9 cellular contexts compared by ENCODE assay signal in the genomic region with DNA sequence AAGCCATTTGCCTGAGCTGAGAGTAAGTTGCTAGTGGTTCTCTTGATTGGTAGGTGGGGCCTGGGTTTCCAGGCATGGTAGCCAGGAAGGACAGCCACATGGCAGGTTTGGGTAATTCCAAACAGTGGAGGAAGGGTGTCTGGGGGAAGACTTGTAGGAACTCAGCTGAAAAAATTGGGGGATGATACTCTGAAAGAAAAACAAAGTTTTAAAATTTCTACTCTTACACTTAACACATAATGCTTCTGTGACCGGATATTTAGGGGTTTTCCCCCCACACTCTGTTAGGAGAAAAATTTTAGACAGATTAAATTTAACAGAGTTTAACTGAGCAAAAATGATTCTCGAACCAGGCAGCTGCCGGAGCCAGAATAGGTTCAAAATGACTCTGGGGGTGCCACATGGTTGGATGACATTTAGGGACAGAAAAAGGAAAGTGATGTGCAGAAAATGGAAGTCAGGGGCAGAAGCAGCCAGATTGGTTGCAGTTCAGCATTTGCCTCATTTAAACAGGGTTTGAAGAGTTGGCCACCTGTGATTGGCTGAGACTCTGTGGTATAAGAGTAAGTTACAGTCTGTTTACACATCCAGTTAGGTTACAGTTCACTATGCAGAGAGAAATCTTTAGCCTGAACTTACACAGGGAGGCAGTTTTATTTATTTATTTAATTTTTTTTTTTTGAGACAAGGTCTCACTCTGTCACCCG. TPM values are rescaled to one million over a fixed set of nuclear protein-coding genes. Genes with fewer than 3 reads are reported as not detected.
DNase-seq lines count a peak whose midpoint lies in the region; ATAC-seq, FAIRE-seq and TF ChIP-seq lines count a peak whose summit lies in the region.
"Had no signal": no experiment of that assay in that cellular context is flagged by ENCODE, and none has a peak within 500 bp of the region (broad histone marks: within the 10 kb centered on the region; RNA-seq: fewer than 3 reads in every experiment).

No MANE protein-coding gene starts in this region.

- no peak for FAIRE-seq in D721Med (lab: Jason Lieb, UNC)
- FAIRE-seq: keratinocyte had no signal

- H3K23ac ChIP-seq in mesenchymal stem cell (ENCODE audit: low read length in 2 of 2), result no peak overlapping the region

- H3K9ac ChIP-seq in DND-41 (ENCODE audit: low read depth, low read length) (no peak overlapping the region), mesenchymal stem cell (ENCODE audit: low read length) (no peak overlapping the region), neural progenitor cell (no peak overlapping the region)

- no peak overlapping the region for H4K8ac ChIP-seq in mesenchymal stem cell (ENCODE audit: low read length)

- H3K79me2 ChIP-seq in DND-41 (ENCODE audit: insufficient read depth, low read length) (peaks cover 24% of the 10 kb centered on the region), neural progenitor cell (ENCODE audit: low read depth) (no peaks in the 10 kb centered on the region)

- H4K20me1 ChIP-seq in DND-41 (ENCODE audit: insufficient read depth, low read length), result peaks cover 27% of the 10 kb centered on the region
- H4K20me1 ChIP-seq in neural progenitor cell (ENCODE audit: low read depth), result no peaks in the 10 kb centered on the region

- H2BK120ac ChIP-seq in mesenchymal stem cell (ENCODE audit: low read depth, low read length), result no peak overlapping the region

- DNase-seq in DND-41, result peak; percentile 36
- DNase-seq in activated CD4-positive, alpha-beta memory T cell treated with anti-CD3 and anti-CD28 coated beads, Interleukin-2, amount 10 ng/mL, durations not matched to agents 7 days and 5 days, result peak; percentile 67
- peak; percentile 67 for DNase-seq in mesenchymal stem cell
- no peak for DNase-seq in D721Med (ENCODE audit: insufficient read length, low spot score)
- DNase-seq in HuH-7.5 (ENCODE audit: low spot score), result no peak
- DNase-seq in neural progenitor cell (ENCODE audit: low spot score), result no peak

- no peak overlapping the region for H2BK15ac ChIP-seq in mesenchymal stem cell (ENCODE audit: low read depth, poor library complexity, severe bottlenecking)

- no peak overlapping the region for H3K14ac ChIP-seq in mesenchymal stem cell (ENCODE audit: low read length in 2 of 2)

- H3K4me3 Mint-ChIP-seq in activated CD4-positive, alpha-beta memory T cell treated with anti-CD3 and anti-CD28 coated beads, Interleukin-2, amount 10 ng/mL, durations not matched to agents 7 days and 5 days, result peak overlapping the region; percentile 40
- no peak overlapping the region for H3K4me3 Mint-ChIP-seq in neural progenitor cell

- peaks cover 90% of the 10 kb centered on the region for H3K4me1 Mint-ChIP-seq in activated CD4-positive, alpha-beta memory T cell treated with anti-CD3 and anti-CD28 coated beads, Interleukin-2, amount 10 ng/mL, durations not matched to agents 7 days and 5 days
- H3K4me1 Mint-ChIP-seq in neural progenitor cell, result peaks cover 3% of the 10 kb centered on the region

- no peak overlapping the region for H3K4me3 ChIP-seq in DND-41 (ENCODE audit: low read depth in 1 of 2, low read length in 2 of 2)
- no peak overlapping the region for H3K4me3 ChIP-seq in mesenchymal stem cell (ENCODE audit: insufficient read depth in 1 of 2, low read depth in 1 of 2, low read length in 2 of 2)
- no peak overlapping the region for H3K4me3 ChIP-seq in neural progenitor cell

- H3K18ac ChIP-seq in mesenchymal stem cell (ENCODE audit: low read depth in 1 of 2, low read length in 2 of 2), result no peak overlapping the region

- H2AK5ac ChIP-seq in mesenchymal stem cell (ENCODE audit: low read length, severe bottlenecking), result no peak overlapping the region

- H3K4me2 ChIP-seq in DND-41 (ENCODE audit: insufficient read depth, low read length), result no peak overlapping the region
- H3K4me2 ChIP-seq in mesenchymal stem cell (ENCODE audit: low read length, poor library complexity, severe bottlenecking), result no peak overlapping the region
- no peak overlapping the region for H3K4me2 ChIP-seq in neural progenitor cell

- CTCF ChIA-PET in activated CD4-positive, alpha-beta memory T cell treated with anti-CD3 and anti-CD28 coated beads, Interleukin-2, amount 10 ng/mL, durations not matched to agents 7 days and 5 days (lab: Charles Lee), result interaction anchor here (0.9 to 15.3 kb wide), 4 partner anchors 13 to 135 kb away, joined by 3 to 399 read pairs (median 168); a partner anchor contains a TSS

- peaks cover 45% of the 10 kb centered on the region for H3K36me3 ChIP-seq in DND-41 (ENCODE audit: insufficient read depth, low read length)
- peaks cover 7 to 53% of the 10 kb centered on the region in 2 experiments for H3K36me3 ChIP-seq in mesenchymal stem cell (ENCODE audit: control insufficient read depth in 1 of 2, insufficient read depth in 2 of 2, low read depth in 1 of 2, low read length in 2 of 2)
- H3K36me3 ChIP-seq in neural progenitor cell, result no peaks in the 10 kb centered on the region

- POLR2A ChIA-PET in activated CD4-positive, alpha-beta memory T cell treated with anti-CD3 and anti-CD28 coated beads, Interleukin-2, amount 10 ng/mL, durations not matched to agents 7 days and 5 days (lab: Charles Lee), result interaction anchor here (0.8 to 37.6 kb wide), 8 partner anchors 3 to 292 kb away, joined by 3 to 4153 read pairs (median 9); a partner anchor contains a TSS

- H3K79me1 ChIP-seq in mesenchymal stem cell (replicated peaks; ENCODE audit: low read length, poor library complexity, severe bottlenecking), result peaks cover 9% of the 10 kb centered on the region

- H3K27ac Mint-ChIP-seq in activated CD4-positive, alpha-beta memory T cell treated with anti-CD3 and anti-CD28 coated beads, Interleukin-2, amount 10 ng/mL, durations not matched to agents 7 days and 5 days, result peak overlapping the region; percentile 91
- H3K27ac Mint-ChIP-seq in neural progenitor cell, result no peak overlapping the region

- H3F3A ChIP-seq in neural progenitor cell (ENCODE audit: low read depth), result no peaks in the 10 kb centered on the region

- H3K27ac ChIP-seq in DND-41 (ENCODE audit: low read length) (peak overlapping the region; percentile 33), mesenchymal stem cell (ENCODE audit: low read length, poor library complexity, severe bottlenecking) (no peak overlapping the region), neural progenitor cell (no peak overlapping the region)

- ATAC-seq in DND-41 (ENCODE audit: insufficient read depth, low read depth), result peak; percentile 66
- ATAC-seq in GM19468 (IDR thresholded peaks at IDR 0.05; ENCODE audit: extremely low read depth, unreplicated experiment), result peak; percentile 50
- peak; percentile 35 for ATAC-seq in HG03565 (IDR thresholded peaks at IDR 0.05; ENCODE audit: unreplicated experiment)

- peaks cover 65% of the 10 kb centered on the region for H3K36me3 Mint-ChIP-seq in activated CD4-positive, alpha-beta memory T cell treated with anti-CD3 and anti-CD28 coated beads, Interleukin-2, amount 10 ng/mL, durations not matched to agents 7 days and 5 days (ENCODE audit: low read depth)
- peaks cover 12% of the 10 kb centered on the region for H3K36me3 Mint-ChIP-seq in neural progenitor cell

- no peaks in the 10 kb centered on the region for H3K9me3 Mint-ChIP-seq in activated CD4-positive, alpha-beta memory T cell treated with anti-CD3 and anti-CD28 coated beads, Interleukin-2, amount 10 ng/mL, durations not matched to agents 7 days and 5 days
- no peaks in the 10 kb centered on the region for H3K9me3 Mint-ChIP-seq in neural progenitor cell

- H3K27me3 ChIP-seq in DND-41 (ENCODE audit: insufficient read depth, low read length, poor library complexity), result no peaks in the 10 kb centered on the region
- H3K27me3 ChIP-seq in mesenchymal stem cell (ENCODE audit: control insufficient read depth in 1 of 2, insufficient read depth in 1 of 2, low read length in 2 of 2), result no peaks in the 10 kb centered on the region
- H3K27me3 ChIP-seq in neural progenitor cell, result no peaks in the 10 kb centered on the region

- H3K9me3 ChIP-seq in DND-41 (ENCODE audit: insufficient read depth, low read length, severe bottlenecking) (no peaks in the 10 kb centered on the region), mesenchymal stem cell (ENCODE audit: control insufficient read depth, low read length) (no peaks in the 10 kb centered on the region), neural progenitor cell (ENCODE audit: low read depth) (no peaks in the 10 kb centered on the region)

- no peak for TF ChIP-seq CTCF in DND-41 (IDR thresholded peaks at IDR 0.05; ENCODE audit: borderline replicate concordance, extremely low read depth, low read length, poor library complexity, severe bottlenecking)
- TF ChIP-seq CTCF in D721Med (IDR thresholded peaks at IDR 0.05; ENCODE audit: insufficient read depth, missing control alignments), result no peak
- TF ChIP-seq CTCF in neural progenitor cell (IDR thresholded peaks at IDR 0.05), result no peak

- no peak overlapping the region for H4K91ac ChIP-seq in mesenchymal stem cell (ENCODE audit: low read length)

- no peak overlapping the region for H2BK12ac ChIP-seq in mesenchymal stem cell (ENCODE audit: low read length in 2 of 2)

- no peak overlapping the region for H3K4ac ChIP-seq in mesenchymal stem cell (ENCODE audit: low read depth in 1 of 2, low read length in 2 of 2)

- H3K4me1 ChIP-seq in DND-41 (ENCODE audit: insufficient read depth, low read length) (peaks cover 32% of the 10 kb centered on the region), mesenchymal stem cell (ENCODE audit: control insufficient read depth, insufficient read depth, low read depth, low read length) (no peaks in the 10 kb centered on the region), neural progenitor cell (no peaks in the 10 kb centered on the region)

- WGBS in mesenchymal stem cell, result 96% methylated on average over 3 of the region's 4 CpGs

- H2AFZ ChIP-seq in DND-41 (ENCODE audit: low read depth, low read length), result no peak overlapping the region
- no peak overlapping the region for H2AFZ ChIP-seq in mesenchymal stem cell (ENCODE audit: low read depth, low read length)
- no peak overlapping the region for H2AFZ ChIP-seq in neural progenitor cell (replicated peaks)

- H3K27me3 Mint-ChIP-seq in activated CD4-positive, alpha-beta memory T cell treated with anti-CD3 and anti-CD28 coated beads, Interleukin-2, amount 10 ng/mL, durations not matched to agents 7 days and 5 days, result no peaks in the 10 kb centered on the region
- H3K27me3 Mint-ChIP-seq in neural progenitor cell (ENCODE audit: insufficient read depth, low read depth), result peaks cover 2% of the 10 kb centered on the region

- no peak overlapping the region for H2BK5ac ChIP-seq in mesenchymal stem cell (ENCODE audit: low read depth, low read length, poor library complexity, severe bottlenecking)

RNA-seq across cellular contexts. Expression of a gene that starts 8.1 kb away (rescaled TPM):
- total RNA-seq in activated CD4-positive, alpha-beta memory T cell treated with anti-CD3 and anti-CD28 coated beads, Interleukin-2, amount 10 ng/mL, durations not matched to agents 7 days and 5 days, result 1,000 to 10,000 TPM; 9,723 to 9,975 TPM
- polyA plus RNA-seq in mesenchymal stem cell (2013, experiment 1 of 2), result 2,564 TPM
- polyA plus RNA-seq in mesenchymal stem cell (2013, experiment 2 of 2), result 2,876 TPM
- 73.5 and 120 TPM in 2 replicates for total RNA-seq in neural progenitor cell (ENCODE audit: low replicate concordance)

RNA-seq across cellular contexts. Expression of a gene that starts 8.3 kb away (rescaled TPM):
- total RNA-seq in activated CD4-positive, alpha-beta memory T cell treated with anti-CD3 and anti-CD28 coated beads, Interleukin-2, amount 10 ng/mL, durations not matched to agents 7 days and 5 days, result 10 to 100 TPM; 36.3 to 36.8 TPM
- 0.17 TPM for polyA plus RNA-seq in mesenchymal stem cell (2013, experiment 1 of 2)
- polyA plus RNA-seq in mesenchymal stem cell (2013, experiment 2 of 2), result 0.48 TPM
- total RNA-seq in neural progenitor cell (ENCODE audit: low replicate concordance), result 0.68 TPM in 1 of 2 replicates, not detected in the other

RNA-seq across cellular contexts. Expression of a gene that starts 16.9 kb away (rescaled TPM):
- total RNA-seq in activated CD4-positive, alpha-beta memory T cell treated with anti-CD3 and anti-CD28 coated beads, Interleukin-2, amount 10 ng/mL, durations not matched to agents 7 days and 5 days, result 10 to 100 TPM; 83.4 to 88.2 TPM
- polyA plus RNA-seq in mesenchymal stem cell (2013, experiment 1 of 2), result 7.6 TPM
- 7.0 TPM for polyA plus RNA-seq in mesenchymal stem cell (2013, experiment 2 of 2)
- 0.46 and 0.51 TPM in 2 replicates for total RNA-seq in neural progenitor cell (ENCODE audit: low replicate concordance)

RNA-seq across cellular contexts. Expression of a gene that starts 56.0 kb away (rescaled TPM):
- total RNA-seq in activated CD4-positive, alpha-beta memory T cell treated with anti-CD3 and anti-CD28 coated beads, Interleukin-2, amount 10 ng/mL, durations not matched to agents 7 days and 5 days, result 10 to 100 TPM; 76.9 to 84.4 TPM
- 17.0 TPM for polyA plus RNA-seq in mesenchymal stem cell (2013, experiment 1 of 2)
- polyA plus RNA-seq in mesenchymal stem cell (2013, experiment 2 of 2), result 14.2 TPM
- total RNA-seq in neural progenitor cell (ENCODE audit: low replicate concordance), result 60.1 and 65.9 TPM in 2 replicates

Comparison
In these comparisons a context has a peak if more than half of its experiments do, and no peak if none do; other contexts are left out.
1. DNase-seq: peak in DND-41 (single experiment), activated CD4-positive, alpha-beta memory T cell treated with anti-CD3 and anti-CD28 coated beads, Interleukin-2, amount 10 ng/mL, durations not matched to agents 7 days and 5 days (single experiment) and mesenchymal stem cell (single experiment); none in D721Med (single experiment), HuH-7.5 (single experiment) and neural progenitor cell (single experiment).
2. RNA of a gene that starts 8.1 kb away (total RNA-seq): 9,723 to 9,975 TPM in activated CD4-positive, alpha-beta memory T cell treated with anti-CD3 and anti-CD28 coated beads, Interleukin-2, amount 10 ng/mL, durations not matched to agents 7 days and 5 days; 73.5 to 120 TPM in neural progenitor cell; every median in the first group is over 10 times any median in the second.
3. RNA of a gene that starts 8.3 kb away (total RNA-seq): 36.3 to 36.8 TPM in activated CD4-positive, alpha-beta memory T cell treated with anti-CD3 and anti-CD28 coated beads, Interleukin-2, amount 10 ng/mL, durations not matched to agents 7 days and 5 days; 0.68 TPM in neural progenitor cell; every median in the first group is over 10 times any median in the second.
4. RNA of a gene that starts 16.9 kb away (total RNA-seq): 83.4 to 88.2 TPM in activated CD4-positive, alpha-beta memory T cell treated with anti-CD3 and anti-CD28 coated beads, Interleukin-2, amount 10 ng/mL, durations not matched to agents 7 days and 5 days; 0.46 to 0.51 TPM in neural progenitor cell; every median in the first group is over 10 times any median in the second.
5. Peak in every context shown above with its lines, with median percentiles within 50 percentile points of each other: ATAC-seq.